Comparison of ENCODE assay signal across 23 cellular contexts in genomic region chr17:3400008-3400407, GRCh38. TPM values are rescaled to one million over a fixed set of nuclear protein-coding genes. Genes with fewer than 3 reads are reported as not detected.
"Had no signal": no experiment of that assay in that cellular context is flagged by ENCODE, and none has a peak within 500 bp of the region (broad histone marks: within the 10 kb centered on the region; RNA-seq: fewer than 3 reads in every experiment).

No MANE protein-coding gene starts in this region.

- H3K36me3 ChIP-seq: cardiac muscle cell, sigmoid colon, spleen had no signal

- H3K4me3 ChIP-seq: cardiac muscle cell, lung, sigmoid colon, spleen, testis had no signal

- H3K9me3 ChIP-seq: sigmoid colon, spleen, testis had no signal

- H3K4me1 ChIP-seq: sigmoid colon, spleen, testis had no signal

- DNase-seq: activated CD4-positive, alpha-beta T cell treated with anti-CD3 and anti-CD28 coated beads, Interleukin-2, amount 50 U/mL, for 4 hours; activated gamma-delta T cell; activated T-cell treated with anti-CD3 and anti-CD28 coated beads, Interleukin-2, amount 50 U/mL, for 72 hours; dermis blood vessel endothelial cell; effector memory CD4-positive, alpha-beta T cell; foreskin melanocyte; kidney; nephron progenitor cell; nucleus accumbens; posterior cingulate gyrus; sigmoid colon; spleen; stimulated activated CD4-positive, alpha-beta T cell treated with anti-CD3 and anti-CD28 coated beads, Interleukin-4, amount 100 ng/mL, for 4 hours; testis had no signal

- H3K27me3 ChIP-seq: cardiac muscle cell, sigmoid colon, testis had no signal

- H3K27ac ChIP-seq: cardiac muscle cell, sigmoid colon, spleen, testis had no signal

RNA-seq across cellular contexts. Expression of gene OR1E1, which starts 1.8 kb away (rescaled TPM):
- total RNA-seq: activated CD8-positive, alpha-beta memory T cell treated with anti-CD3 and anti-CD28 coated beads for 36 hours; activated T-cell treated with anti-CD3 and anti-CD28 coated beads, Interleukin-2, amount 50 U/mL, for 72 hours; cardiac muscle cell; chondrocyte; dermis blood vessel endothelial cell; endothelial cell of umbilical vein; kidney; left lobe of liver; lung; mesothelial cell of epicardium; renal cortical epithelial cell; T-helper 2 cell treated with Interferon-gamma antibody and Interleukin-4, amounts not matched to agents 100 ng/mL and 5 ng/mL, for 36 hours had no signal
- polyA plus RNA-seq: cardiac muscle cell, lung, sigmoid colon, spleen had no signal

RNA-seq across cellular contexts. Expression of gene OR3A3, which starts 11.2 kb away (rescaled TPM):
- total RNA-seq: activated CD8-positive, alpha-beta memory T cell treated with anti-CD3 and anti-CD28 coated beads for 36 hours; activated T-cell treated with anti-CD3 and anti-CD28 coated beads, Interleukin-2, amount 50 U/mL, for 72 hours; cardiac muscle cell; chondrocyte; dermis blood vessel endothelial cell; endothelial cell of umbilical vein; kidney; left lobe of liver; mesothelial cell of epicardium; sigmoid colon; T-helper 2 cell treated with Interferon-gamma antibody and Interleukin-4, amounts not matched to agents 100 ng/mL and 5 ng/mL, for 36 hours; testis had no signal
- polyA plus RNA-seq: cardiac muscle cell, endothelial cell of umbilical vein, lung, sigmoid colon, spleen had no signal

RNA-seq across cellular contexts. Expression of gene OR3A2, which starts 13.9 kb away (rescaled TPM):
- total RNA-seq: cardiac muscle cell, chondrocyte, dermis blood vessel endothelial cell, endothelial cell of umbilical vein, left lobe of liver, mesothelial cell of epicardium, renal cortical epithelial cell had no signal
- polyA plus RNA-seq: cardiac muscle cell, spleen had no signal

RNA-seq across cellular contexts. Expression of gene OR1E2, which starts 33.6 kb away (rescaled TPM):
- total RNA-seq: activated CD8-positive, alpha-beta memory T cell treated with anti-CD3 and anti-CD28 coated beads for 36 hours; activated T-cell treated with anti-CD3 and anti-CD28 coated beads, Interleukin-2, amount 50 U/mL, for 72 hours; cardiac muscle cell; chondrocyte; dermis blood vessel endothelial cell; endothelial cell of umbilical vein; kidney; left lobe of liver; lung; mesothelial cell of epicardium; renal cortical epithelial cell; sigmoid colon; spleen; T-helper 2 cell treated with Interferon-gamma antibody and Interleukin-4, amounts not matched to agents 100 ng/mL and 5 ng/mL, for 36 hours had no signal
- polyA plus RNA-seq: cardiac muscle cell, endothelial cell of umbilical vein, lung, sigmoid colon, spleen had no signal
